ENCODE assay signal across 8 cellular contexts in genomic region chr10:79137826-79138225, GRCh38.
DNase-seq lines count a peak whose midpoint lies in the region; ATAC-seq and TF ChIP-seq lines count a peak whose summit lies in the region.

No MANE protein-coding gene starts in this region.

- H3K9me3 ChIP-seq in colonic mucosa (no peaks in the 10 kb centered on the region), ovary (no peaks in the 10 kb centered on the region), PC-9 (ENCODE audit: insufficient read depth, low read depth) (no peaks in the 10 kb centered on the region)

- H3K4me1 ChIP-seq in colonic mucosa, result peaks cover 12% of the 10 kb centered on the region
- peaks cover 49% of the 10 kb centered on the region for H3K4me1 ChIP-seq in ovary (ENCODE audit: insufficient read depth)
- H3K4me1 ChIP-seq in PC-9 (replicated peaks; ENCODE audit: insufficient read depth), result no peaks in the 10 kb centered on the region

- peak; percentile 50 for DNase-seq in SKM-1 (lab: John Stamatoyannopoulos, UW; ENCODE audit: unreplicated experiment)
- DNase-seq in colonic mucosa, result no peak
- DNase-seq in ovary, result peak; percentile 57 to 76 (median 70)
- DNase-seq in NCI-H1436 treated with DMSO at 0.1 percent for 48 hours (lab: John Stamatoyannopoulos, UW), result no peak
- no peak for DNase-seq in NCI-H1092 treated with DMSO at 0.1 percent for 48 hours (lab: John Stamatoyannopoulos, UW)
- DNase-seq in PC-9, result no peak

- H3K27me3 ChIP-seq in colonic mucosa (no peaks in the 10 kb centered on the region), ovary (no peaks in the 10 kb centered on the region), PC-9 (ENCODE audit: insufficient read depth, low read depth) (no peaks in the 10 kb centered on the region)

- H3K4me3 ChIP-seq in colonic mucosa (no peak overlapping the region), ovary (no peak overlapping the region), PC-9 (no peak overlapping the region)

- no peaks in the 10 kb centered on the region for H3K9me2 ChIP-seq in PC-9 (ENCODE audit: insufficient read depth)

- H3K79me2 ChIP-seq in PC-9 (ENCODE audit: low read depth), result peaks cover 11% of the 10 kb centered on the region; the same call in 1 of the 2 replicates

- H3K4me2 ChIP-seq in PC-9, result no peak overlapping the region

- peak overlapping the region in 1 of 2 donors; percentile 33 for H3K9ac ChIP-seq in colonic mucosa (ENCODE audit: low read depth in 2 of 2, low read length in 2 of 2)

- no peak for TF ChIP-seq CTCF in colonic mucosa (IDR thresholded peaks at IDR 0.05)
- TF ChIP-seq CTCF in ovary (IDR thresholded peaks at IDR 0.05), result no peak
- no peak for TF ChIP-seq CTCF in PC-9 (conservative IDR thresholded peaks at IDR 0.05)

- CTCF ChIA-PET in PC-9 (lab: Charles Lee), result no interaction called here

- no peaks in the 10 kb centered on the region; the same call in 1 of the 2 replicates for H3F3A ChIP-seq in PC-9 (ENCODE audit: insufficient read depth, low read depth)

- TF ChIP-seq POLR2A in ovary (IDR thresholded peaks at IDR 0.05), result no peak

- intact Hi-C loops in colonic mucosa (cut with DNase I), result no loop called here
- intact Hi-C loops in ovary (cut with DNase I), result loop anchor here in 1 of 4 donors (2.0 kb wide), 1 partner anchor 47 kb away; no protein-coding TSS in a partner anchor
- intact Hi-C loops in PC-9 (cut with micrococcal nuclease; ENCODE audit: unreplicated experiment), result no loop called here

- WGBS in ovary, 3 donors, result 6 to 15% (median 8%) methylated on average over 13 of the region's 13 CpGs

- no peaks in the 10 kb centered on the region for H3K36me3 ChIP-seq in colonic mucosa
- H3K36me3 ChIP-seq in ovary, result no peaks in the 10 kb centered on the region
- no peaks in the 10 kb centered on the region; the same call in 1 of the 2 replicates for H3K36me3 ChIP-seq in PC-9 (ENCODE audit: low read depth)

- H4K20me1 ChIP-seq in PC-9 (ENCODE audit: insufficient read depth), result peaks cover 5% of the 10 kb centered on the region; the same call in 1 of the 2 replicates

- BruUV-seq in PC-9 (replicated peaks; lab: Mats Ljungman, UMichigan), result no TSS peak

- TF ChIP-seq EP300 in ovary (IDR thresholded peaks at IDR 0.05), result no peak

- ATAC-seq in GM18861 (IDR thresholded peaks at IDR 0.05; ENCODE audit: unreplicated experiment), result peak; percentile 71
- ATAC-seq in HG02852 (IDR thresholded peaks at IDR 0.05; ENCODE audit: unreplicated experiment), result peak; percentile 83

- H3K27ac ChIP-seq in colonic mucosa, result peak overlapping the region; percentile 64
- H3K27ac ChIP-seq in ovary, result peak overlapping the region; percentile 45 to 83
- H3K27ac ChIP-seq in PC-9, result no peak overlapping the region

- POLR2A ChIA-PET in PC-9 (lab: Charles Lee; ENCODE audit: unreplicated experiment), result no interaction called here

- H2AFZ ChIP-seq in PC-9, result no peak overlapping the region

Comparison
In these comparisons a context has a peak if more than half of its experiments do, and no peak if none do; other contexts are left out.
1. DNase-seq: peak in SKM-1 (single experiment) and ovary (5 of 5); none in colonic mucosa (single experiment), NCI-H1436 treated with DMSO at 0.1 percent for 48 hours (single experiment), NCI-H1092 treated with DMSO at 0.1 percent for 48 hours (single experiment) and PC-9 (0 of 2).